22 cellular contexts compared by ENCODE assay signal in genomic region chr9:131218370-131218769, GRCh38.
"Had no signal": no experiment of that assay in that cellular context is flagged by ENCODE, and none has a peak within 500 bp of the region (broad histone marks: within the 10 kb centered on the region; RNA-seq: fewer than 3 reads in every experiment).

No MANE protein-coding gene starts in this region.

- H3K9me2 ChIP-seq: SK-N-SH had no signal

- H3K27ac Mint-ChIP-seq: activated CD4-positive, alpha-beta memory T cell treated with anti-CD3 and anti-CD28 coated beads for 36 hours; activated CD4-positive, alpha-beta T cell treated with anti-CD3 and anti-CD28 coated beads, Interleukin-2, amount 10 ng/mL, durations not matched to agents 7 days and 5 days; activated naive CD4-positive, alpha-beta T cell treated with anti-CD3 and anti-CD28 coated beads, Interleukin-2, amount 50 U/mL, for 24 hours had no signal

- H3K9me3 Mint-ChIP-seq: activated CD4-positive, alpha-beta memory T cell treated with anti-CD3 and anti-CD28 coated beads for 36 hours; activated CD4-positive, alpha-beta T cell treated with anti-CD3 and anti-CD28 coated beads, Interleukin-2, amount 10 ng/mL, durations not matched to agents 7 days and 5 days; activated naive CD4-positive, alpha-beta T cell treated with anti-CD3 and anti-CD28 coated beads, Interleukin-2, amount 50 U/mL, for 24 hours had no signal

- FAIRE-seq: bronchial epithelial cell, colon had no signal

- H3K27ac ChIP-seq: Peyer's patch, RWPE1, SJCRH30, VCaP had no signal

- H3K9ac ChIP-seq: SK-N-SH had no signal

- H3K4me3 ChIP-seq: Peyer's patch, SJCRH30 had no signal

- H3K27me3 ChIP-seq: Peyer's patch, SJCRH30 had no signal

- H3K4me3 Mint-ChIP-seq: activated CD4-positive, alpha-beta memory T cell treated with anti-CD3 and anti-CD28 coated beads for 36 hours; activated CD4-positive, alpha-beta T cell treated with anti-CD3 and anti-CD28 coated beads, Interleukin-2, amount 10 ng/mL, durations not matched to agents 7 days and 5 days; activated naive CD4-positive, alpha-beta T cell treated with anti-CD3 and anti-CD28 coated beads, Interleukin-2, amount 50 U/mL, for 24 hours had no signal

- DNase-seq: activated CD4-positive, alpha-beta memory T cell treated with anti-CD3 and anti-CD28 coated beads for 36 hours; activated CD4-positive, alpha-beta T cell treated with anti-CD3 and anti-CD28 coated beads, Interleukin-2, amount 10 ng/mL, durations not matched to agents 7 days and 5 days; activated CD4-positive, CD25-positive, alpha-beta regulatory T cell; activated CD8-positive, alpha-beta memory T cell treated with anti-CD3 and anti-CD28 coated beads for 24 hours; activated T-cell treated with anti-CD3 and anti-CD28 coated beads, Interleukin-2, amount 50 U/mL, for 48 hours; anterior cingulate cortex; cerebellar nuclear complex; KG1; NCI-H1048; NCI-H146; NCI-H1930; NCI-H69; Peyer's patch; Right ventricle myocardium superior; SJCRH30; SK-N-SH; T-helper 1 cell had no signal

- H3K4me1 ChIP-seq: Peyer's patch had no signal

- H3K27me3 Mint-ChIP-seq: activated CD4-positive, alpha-beta memory T cell treated with anti-CD3 and anti-CD28 coated beads for 36 hours; activated CD4-positive, alpha-beta T cell treated with anti-CD3 and anti-CD28 coated beads, Interleukin-2, amount 10 ng/mL, durations not matched to agents 7 days and 5 days; activated naive CD4-positive, alpha-beta T cell treated with anti-CD3 and anti-CD28 coated beads, Interleukin-2, amount 50 U/mL, for 24 hours had no signal

- H3K4me2 ChIP-seq: SK-N-SH had no signal

- H3K9me3 ChIP-seq: Peyer's patch, SJCRH30, SK-N-SH had no signal
